ENCODE assay signal across 15 cellular contexts in genomic region chr5:113085084-113085414, GRCh38.
DNase-seq lines count a peak whose midpoint lies in the region; ATAC-seq and TF ChIP-seq lines count a peak whose summit lies in the region.
"Had no signal": no experiment of that assay in that cellular context is flagged by ENCODE, and none has a peak within 500 bp of the region (broad histone marks: within the 10 kb centered on the region; RNA-seq: fewer than 3 reads in every experiment).

No MANE protein-coding gene starts in this region.

- ATAC-seq in SK-N-SH treated with all-trans-retinoic acid at 6 μM for 48 hours: no peak; the same call in 2 of the 3 replicates
- ATAC-seq: HepG2 had no signal

- no peak overlapping the region for H3K4me2 ChIP-seq in SK-N-SH
- H3K4me2 ChIP-seq: BLaER1 had no signal

- intact Hi-C loops in left ventricle myocardium inferior (cut with micrococcal nuclease): no loop called here
- intact Hi-C loops in cardiac septum (cut with DNase I): loop anchor here (10.0 kb wide), 1 partner anchor 210 kb away; no protein-coding TSS in a partner anchor
- intact Hi-C loops in activated naive CD4-positive, alpha-beta T cell treated with anti-CD3 and anti-CD28 coated beads for 36 hours (cut with micrococcal nuclease): no loop called here

- no peaks in the 10 kb centered on the region for H3K9me2 ChIP-seq in SK-N-SH

- TF ChIP-seq CTCF in SK-N-SH (IDR thresholded peaks at IDR 0.05) (no peak), left ventricle myocardium inferior (IDR thresholded peaks at IDR 0.05; ENCODE audit: borderline replicate concordance) (no peak), glutamatergic neuron (IDR thresholded peaks at IDR 0.05; ENCODE audit: partially characterized antibody, unreplicated experiment) (no peak)

- no peaks in the 10 kb centered on the region for H3K9me3 ChIP-seq in SK-N-SH
- H3K9me3 ChIP-seq in left ventricle myocardium inferior (replicated peaks): no peaks in the 10 kb centered on the region
- H3K9me3 ChIP-seq: BLaER1, HAP-1 had no signal

- H3K4me3 Mint-ChIP-seq in glutamatergic neuron (ENCODE audit: unreplicated experiment): no peak overlapping the region
- H3K4me3 Mint-ChIP-seq in activated naive CD4-positive, alpha-beta T cell treated with anti-CD3 and anti-CD28 coated beads for 36 hours: no peak overlapping the region
- H3K4me3 Mint-ChIP-seq: CD4-positive, CD25-positive, alpha-beta regulatory T cell had no signal

- peak overlapping the region; percentile 28 for H3K27ac Mint-ChIP-seq in glutamatergic neuron (ENCODE audit: unreplicated experiment)
- H3K27ac Mint-ChIP-seq in activated naive CD4-positive, alpha-beta T cell treated with anti-CD3 and anti-CD28 coated beads for 36 hours: no peak overlapping the region

- no peaks in the 10 kb centered on the region for H4K20me1 ChIP-seq in SK-N-SH (ENCODE audit: insufficient read depth)
- H4K20me1 ChIP-seq: BLaER1 had no signal

- H2AFZ ChIP-seq in SK-N-SH (ENCODE audit: low read depth): no peak overlapping the region

- CTCF ChIA-PET in SK-N-SH (lab: Yijun Ruan, JAX): interaction anchor here (0.7 to 3.2 kb wide), 16 partner anchors 9 to 521 kb away, joined by 3 to 11 read pairs (median 6); partner anchors contain the start of gene YTHDC2
- CTCF ChIA-PET in activated naive CD4-positive, alpha-beta T cell treated with anti-CD3 and anti-CD28 coated beads for 36 hours (lab: Charles Lee): no interaction called here

- WGBS in SK-N-SH (ENCODE audit: low lambda C conversion rate): 64% methylated on average over 6 of the region's 8 CpGs

- H3K79me2 ChIP-seq in SK-N-SH (ENCODE audit: insufficient read depth): no peaks in the 10 kb centered on the region

- POLR2A ChIA-PET in SK-N-SH (lab: Yijun Ruan, JAX): interaction anchor here (0.6 to 1.2 kb wide), 4 partner anchors 14 to 108 kb away, joined by 3 to 4 read pairs (median 3); partner anchors contain the start of gene DCP2

- H3K27me3 ChIP-seq in SK-N-SH (ENCODE audit: insufficient read depth) (no peaks in the 10 kb centered on the region; the same call in 1 of the 2 replicates), left ventricle myocardium inferior (ENCODE audit: low read depth) (no peaks in the 10 kb centered on the region)
- H3K27me3 ChIP-seq: BLaER1 had no signal

- peaks cover 0 to 21% of the 10 kb centered on the region in 2 experiments; a peak in 2 of 4 replicates for H3K4me1 ChIP-seq in SK-N-SH (ENCODE audit: control insufficient read depth in 1 of 2, insufficient read depth in 2 of 2, low read depth in 1 of 2, low read length in 1 of 2)
- H3K4me1 ChIP-seq in left ventricle myocardium inferior: peaks cover 76% of the 10 kb centered on the region
- H3K4me1 ChIP-seq: BLaER1 had no signal

- H3F3A ChIP-seq in SK-N-SH (replicated peaks; ENCODE audit: insufficient read depth): no peaks in the 10 kb centered on the region

- no peak overlapping the region for H3K9ac ChIP-seq in SK-N-SH
- H3K9ac ChIP-seq: BLaER1 had no signal

- peak overlapping the region in 1 of 2 experiments; percentile 76; a peak in 2 of 4 replicates for H3K27ac ChIP-seq in SK-N-SH (ENCODE audit: low read depth in 2 of 2, low read length in 1 of 2)
- H3K27ac ChIP-seq in left ventricle myocardium inferior (replicated peaks): peak overlapping the region; percentile 45
- H3K27ac ChIP-seq: 22Rv1, BLaER1 had no signal

- H3K36me3 ChIP-seq in SK-N-SH (replicated peaks in 1 of 2; ENCODE audit: control insufficient read depth in 1 of 2, insufficient read depth in 2 of 2, low read length in 1 of 2): no peaks in the 10 kb centered on the region
- H3K36me3 ChIP-seq in left ventricle myocardium inferior: peaks cover 35% of the 10 kb centered on the region
- H3K36me3 ChIP-seq: BLaER1, HAP-1 had no signal

- no peak overlapping the region for H3K4me3 ChIP-seq in SK-N-SH (ENCODE audit: low read depth in 2 of 2, low read length in 1 of 2)
- no peak overlapping the region for H3K4me3 ChIP-seq in left ventricle myocardium inferior
- H3K4me3 ChIP-seq: BLaER1, HAP-1 had no signal

- peaks cover 4% of the 10 kb centered on the region for H3K9me3 Mint-ChIP-seq in glutamatergic neuron (ENCODE audit: unreplicated experiment)
- H3K9me3 Mint-ChIP-seq in activated naive CD4-positive, alpha-beta T cell treated with anti-CD3 and anti-CD28 coated beads for 36 hours: no peaks in the 10 kb centered on the region

- H3K4me1 Mint-ChIP-seq in glutamatergic neuron (ENCODE audit: low read depth, unreplicated experiment): peaks cover 46% of the 10 kb centered on the region
- peaks cover 3% of the 10 kb centered on the region for H3K4me1 Mint-ChIP-seq in activated naive CD4-positive, alpha-beta T cell treated with anti-CD3 and anti-CD28 coated beads for 36 hours (ENCODE audit: low read depth)

- no peak for TF ChIP-seq RAD21 in SK-N-SH (IDR thresholded peaks at IDR 0.05; ENCODE audit: low read length)

- peaks cover 4% of the 10 kb centered on the region for H3K27me3 Mint-ChIP-seq in glutamatergic neuron (ENCODE audit: unreplicated experiment)
- H3K27me3 Mint-ChIP-seq in activated naive CD4-positive, alpha-beta T cell treated with anti-CD3 and anti-CD28 coated beads for 36 hours (ENCODE audit: low read depth): no peaks in the 10 kb centered on the region
- H3K27me3 Mint-ChIP-seq: CD4-positive, CD25-positive, alpha-beta regulatory T cell had no signal

- no peak for TF ChIP-seq EP300 in SK-N-SH (IDR thresholded peaks at IDR 0.05; ENCODE audit: borderline replicate concordance in 1 of 2, low read depth in 1 of 2, low read length in 1 of 2)

- no peak for DNase-seq in SK-N-SH
- DNase-seq in left ventricle myocardium inferior: no peak
- DNase-seq in cardiac septum (ENCODE audit: low spot score): no peak
- no peak for DNase-seq in glutamatergic neuron
- no peak for DNase-seq in germinal center (ENCODE audit: low spot score)
- DNase-seq in activated CD4-positive, alpha-beta T cell treated with anti-CD3 and anti-CD28 coated beads for 48 hours: no peak
- DNase-seq in activated naive CD4-positive, alpha-beta T cell treated with anti-CD3 and anti-CD28 coated beads for 36 hours: no peak
- DNase-seq: AML-193; CD4-positive, CD25-positive, alpha-beta regulatory T cell; GF-D8 had no signal

- no peaks in the 10 kb centered on the region for H3K36me3 Mint-ChIP-seq in glutamatergic neuron (ENCODE audit: unreplicated experiment)
- H3K36me3 Mint-ChIP-seq in activated naive CD4-positive, alpha-beta T cell treated with anti-CD3 and anti-CD28 coated beads for 36 hours (ENCODE audit: low read depth): no peaks in the 10 kb centered on the region

TF ChIP-seq in SK-N-SH, 30 proteins besides CTCF, POLR2A, EP300 and RAD21 (continues in another document):
- TF ChIP-seq GABPA (IDR thresholded peaks at IDR 0.05; ENCODE audit: low read depth) (no peak), GATA2 (CRISPR knock-in tag; IDR thresholded peaks at IDR 0.05) (no peak)
- TF ChIP-seq, protein P1, sequence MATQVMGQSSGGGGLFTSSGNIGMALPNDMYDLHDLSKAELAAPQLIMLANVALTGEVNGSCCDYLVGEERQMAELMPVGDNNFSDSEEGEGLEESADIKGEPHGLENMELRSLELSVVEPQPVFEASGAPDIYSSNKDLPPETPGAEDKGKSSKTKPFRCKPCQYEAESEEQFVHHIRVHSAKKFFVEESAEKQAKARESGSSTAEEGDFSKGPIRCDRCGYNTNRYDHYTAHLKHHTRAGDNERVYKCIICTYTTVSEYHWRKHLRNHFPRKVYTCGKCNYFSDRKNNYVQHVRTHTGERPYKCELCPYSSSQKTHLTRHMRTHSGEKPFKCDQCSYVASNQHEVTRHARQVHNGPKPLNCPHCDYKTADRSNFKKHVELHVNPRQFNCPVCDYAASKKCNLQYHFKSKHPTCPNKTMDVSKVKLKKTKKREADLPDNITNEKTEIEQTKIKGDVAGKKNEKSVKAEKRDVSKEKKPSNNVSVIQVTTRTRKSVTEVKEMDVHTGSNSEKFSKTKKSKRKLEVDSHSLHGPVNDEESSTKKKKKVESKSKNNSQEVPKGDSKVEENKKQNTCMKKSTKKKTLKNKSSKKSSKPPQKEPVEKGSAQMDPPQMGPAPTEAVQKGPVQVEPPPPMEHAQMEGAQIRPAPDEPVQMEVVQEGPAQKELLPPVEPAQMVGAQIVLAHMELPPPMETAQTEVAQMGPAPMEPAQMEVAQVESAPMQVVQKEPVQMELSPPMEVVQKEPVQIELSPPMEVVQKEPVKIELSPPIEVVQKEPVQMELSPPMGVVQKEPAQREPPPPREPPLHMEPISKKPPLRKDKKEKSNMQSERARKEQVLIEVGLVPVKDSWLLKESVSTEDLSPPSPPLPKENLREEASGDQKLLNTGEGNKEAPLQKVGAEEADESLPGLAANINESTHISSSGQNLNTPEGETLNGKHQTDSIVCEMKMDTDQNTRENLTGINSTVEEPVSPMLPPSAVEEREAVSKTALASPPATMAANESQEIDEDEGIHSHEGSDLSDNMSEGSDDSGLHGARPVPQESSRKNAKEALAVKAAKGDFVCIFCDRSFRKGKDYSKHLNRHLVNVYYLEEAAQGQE (IDR thresholded peaks at IDR 0.05; ENCODE audit: low read depth, low read length): no peak

TF ChIP-seq in SK-N-SH treated with all-trans-retinoic acid at 6 μM for 48 hours, 23 proteins besides CTCF, POLR2A, EP300 and RAD21 (continues in another document):
- no peak for TF ChIP-seq ZFP30 (CRISPR knock-in tag; IDR thresholded peaks at IDR 0.05)
- no peak for TF ChIP-seq TOX (CRISPR knock-in tag; IDR thresholded peaks at IDR 0.05; ENCODE audit: borderline replicate concordance)
- TF ChIP-seq, protein P2, sequence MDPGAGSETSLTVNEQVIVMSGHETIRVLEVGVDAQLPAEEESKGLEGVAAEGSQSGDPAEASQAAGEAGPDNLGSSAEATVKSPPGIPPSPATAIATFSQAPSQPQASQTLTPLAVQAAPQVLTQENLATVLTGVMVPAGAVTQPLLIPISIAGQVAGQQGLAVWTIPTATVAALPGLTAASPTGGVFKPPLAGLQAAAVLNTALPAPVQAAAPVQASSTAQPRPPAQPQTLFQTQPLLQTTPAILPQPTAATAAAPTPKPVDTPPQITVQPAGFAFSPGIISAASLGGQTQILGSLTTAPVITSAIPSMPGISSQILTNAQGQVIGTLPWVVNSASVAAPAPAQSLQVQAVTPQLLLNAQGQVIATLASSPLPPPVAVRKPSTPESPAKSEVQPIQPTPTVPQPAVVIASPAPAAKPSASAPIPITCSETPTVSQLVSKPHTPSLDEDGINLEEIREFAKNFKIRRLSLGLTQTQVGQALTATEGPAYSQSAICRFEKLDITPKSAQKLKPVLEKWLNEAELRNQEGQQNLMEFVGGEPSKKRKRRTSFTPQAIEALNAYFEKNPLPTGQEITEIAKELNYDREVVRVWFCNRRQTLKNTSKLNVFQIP (CRISPR knock-in tag; IDR thresholded peaks at IDR 0.05; ENCODE audit: borderline replicate concordance, low read depth): no peak
- no peak for TF ChIP-seq ZC3H10 (CRISPR knock-in tag; IDR thresholded peaks at IDR 0.05)
- no peak for TF ChIP-seq ZFP3 (CRISPR knock-in tag; IDR thresholded peaks at IDR 0.05)
